23 cellular contexts compared by ENCODE assay signal in the genomic region with DNA sequence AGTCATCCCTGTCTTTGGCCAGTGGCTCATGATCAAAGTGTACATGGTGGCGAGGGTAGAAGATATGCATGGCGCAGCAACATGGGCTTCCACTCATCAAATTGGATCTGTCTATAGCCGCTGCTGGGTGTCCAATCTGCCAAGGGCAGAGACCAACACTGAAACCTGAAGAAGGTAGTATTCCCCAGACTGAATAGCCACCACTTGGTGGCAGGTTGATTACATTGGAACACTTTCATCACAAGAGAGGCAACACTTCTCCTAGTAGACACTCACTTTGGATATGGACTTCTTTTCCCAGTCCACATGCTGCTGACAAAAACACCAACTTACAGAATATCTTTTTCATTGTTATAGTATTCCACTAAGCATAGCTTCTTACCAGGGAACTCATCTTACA. TPM values are rescaled to one million over a fixed set of nuclear protein-coding genes. Genes with fewer than 3 reads are reported as not detected.
A peak's percentile ranks its signal among the peaks of the same experiment; 100 is the strongest.
DNase-seq lines count a peak whose midpoint lies in the region; ATAC-seq, FAIRE-seq and TF ChIP-seq lines count a peak whose summit lies in the region.
"Had no signal": no experiment of that assay in that cellular context is flagged by ENCODE, and none has a peak within 500 bp of the region (broad histone marks: within the 10 kb centered on the region; RNA-seq: fewer than 3 reads in every experiment).

No MANE protein-coding gene starts in this region.

- H3K4me1 Mint-ChIP-seq in activated CD4-positive, alpha-beta T cell treated with anti-CD3 and anti-CD28 coated beads, Interleukin-2, amount 10 ng/mL, durations not matched to agents 24 days and 14 days: peaks cover 2% of the 10 kb centered on the region
- H3K4me1 Mint-ChIP-seq: CD4-positive, alpha-beta memory T cell had no signal

- TF ChIP-seq RAD21 in HepG2 (CRISPR knock-in tag; IDR thresholded peaks at IDR 0.05) (no peak), K562 (CRISPR knock-in tag; conservative IDR thresholded peaks at IDR 0.05 in 1 of 2, IDR thresholded peaks at IDR 0.05 in 1 of 2) (peak; percentile 16 to 46; a peak in 3 of 4 replicates)

- no peak overlapping the region for H2AFZ ChIP-seq in HepG2 (ENCODE audit: low read length)
- no peak overlapping the region for H2AFZ ChIP-seq in OCI-LY3 (ENCODE audit: low read depth, low read length)
- no peak overlapping the region for H2AFZ ChIP-seq in K562 (ENCODE audit: low read depth, low read length)
- H2AFZ ChIP-seq: GM23248 had no signal

- H3K4me3 ChIP-seq in HepG2 (replicated peaks in 1 of 3; ENCODE audit: insufficient read depth in 1 of 3, low read depth in 2 of 3, low read length in 3 of 3) (no peak overlapping the region), right lobe of liver (no peak overlapping the region), OCI-LY3 (ENCODE audit: low read length) (no peak overlapping the region), K562 (no peak overlapping the region)
- H3K4me3 ChIP-seq: A549, BLaER1, GM23248, MG63 had no signal

- peaks cover 33% of the 10 kb centered on the region for H3K27me3 Mint-ChIP-seq in activated CD4-positive, alpha-beta T cell treated with anti-CD3 and anti-CD28 coated beads, Interleukin-2, amount 10 ng/mL, durations not matched to agents 24 days and 14 days

- H3K79me2 ChIP-seq in HepG2 (ENCODE audit: insufficient read depth, low read length) (no peaks in the 10 kb centered on the region), OCI-LY3 (ENCODE audit: low read length) (no peaks in the 10 kb centered on the region), K562 (ENCODE audit: control insufficient read depth, insufficient read depth, low read length) (no peaks in the 10 kb centered on the region)

- ATAC-seq in HepG2: peak; percentile 63
- no peak for ATAC-seq in right lobe of liver
- peak; percentile 62; the same call in 2 of the 3 replicates for ATAC-seq in K562
- no peak for ATAC-seq in omental fat pad (ENCODE audit: low FRiP score)

- TF ChIP-seq EP300 in HepG2 (IDR thresholded peaks at IDR 0.05; ENCODE audit: low read depth in 2 of 2, low read length in 2 of 2) (no peak), HepG2 (CRISPR knock-in tag; IDR thresholded peaks at IDR 0.05; ENCODE audit: borderline replicate concordance) (no peak), K562 (IDR thresholded peaks at IDR 0.05; ENCODE audit: low read length) (no peak)

- TF ChIP-seq POLR2A in HepG2 (IDR thresholded peaks at IDR 0.05; ENCODE audit: insufficient read depth in 1 of 2, low read depth in 2 of 2, low read length in 2 of 2) (no peak), right lobe of liver (IDR thresholded peaks at IDR 0.05) (no peak), K562 (conservative IDR thresholded peaks at IDR 0.05) (no peak)

- CTCF ChIA-PET in HepG2 (lab: Yijun Ruan, JAX; ENCODE audit: low intra/inter-chr PET ratio, low total read pairs) (no interaction called here), K562 (lab: Yijun Ruan, JAX; ENCODE audit: low intra/inter-chr PET ratio) (no interaction called here)

- POLR2A ChIA-PET in HepG2 (lab: Yijun Ruan, JAX): no interaction called here
- POLR2A ChIA-PET in K562 (lab: Yijun Ruan, JAX): no interaction called here

- WGBS in HepG2 (ENCODE audit: low lambda C conversion rate): 15% methylated on average over 3 of the region's 3 CpGs
- 100% methylated on average over 1 of the region's 3 CpGs for WGBS in right lobe of liver (ENCODE audit: insufficient coverage, low coverage, low lambda C conversion rate, missing lambda C conversion rate)
- 4% methylated on average over 3 of the region's 3 CpGs for WGBS in K562 (ENCODE audit: insufficient coverage, low coverage, missing lambda C conversion rate)

- no peak overlapping the region for H3K27ac Mint-ChIP-seq in activated CD4-positive, alpha-beta T cell treated with anti-CD3 and anti-CD28 coated beads, Interleukin-2, amount 10 ng/mL, durations not matched to agents 24 days and 14 days
- H3K27ac Mint-ChIP-seq: CD4-positive, alpha-beta memory T cell had no signal

- H3K4me1 ChIP-seq in HepG2 (ENCODE audit: insufficient read depth, low read length) (no peaks in the 10 kb centered on the region), right lobe of liver (no peaks in the 10 kb centered on the region), OCI-LY3 (ENCODE audit: low read length) (no peaks in the 10 kb centered on the region), K562 (replicated peaks in 1 of 2; ENCODE audit: control insufficient read depth in 2 of 2, insufficient read depth in 2 of 2, low read length in 2 of 2) (no peaks in the 10 kb centered on the region)
- H3K4me1 ChIP-seq: A549, BLaER1 had no signal

- H3K9me3 Mint-ChIP-seq in activated CD4-positive, alpha-beta T cell treated with anti-CD3 and anti-CD28 coated beads, Interleukin-2, amount 10 ng/mL, durations not matched to agents 24 days and 14 days: peaks cover 4% of the 10 kb centered on the region

- DNase-seq in HepG2 (ENCODE audit: low spot score): no peak
- no peak for DNase-seq in right lobe of liver
- no peak for DNase-seq in K562 (ENCODE audit: extremely low read depth in 1 of 4, low spot score in 3 of 4)
- no peak for DNase-seq in omental fat pad (ENCODE audit: low spot score)
- no peak for DNase-seq in LoVo (ENCODE audit: low spot score)
- no peak for DNase-seq in activated CD4-positive, alpha-beta T cell treated with anti-CD3 and anti-CD28 coated beads, Interleukin-2, amount 10 ng/mL, durations not matched to agents 24 days and 14 days
- DNase-seq: Calu3; CD4-positive, alpha-beta memory T cell; GF-D8; GM23248; Karpas-422; MG63; NCI-H1048; NCI-H1436 treated with DMSO at 0.1 percent for 48 hours; NCI-H2029; NCI-H2171; NCI-H446 treated with DMSO at 0.1 percent for 48 hours; RPMI8226; SHP77 treated with DMSO at 0.1 percent for 48 hours had no signal

- H3K36me3 ChIP-seq in HepG2 (replicated peaks in 1 of 2; ENCODE audit: control insufficient read depth in 1 of 2, insufficient read depth in 2 of 2, low read length in 2 of 2) (no peaks in the 10 kb centered on the region), right lobe of liver (no peaks in the 10 kb centered on the region), OCI-LY3 (replicated peaks; ENCODE audit: low read depth, low read length) (no peaks in the 10 kb centered on the region), K562 (ENCODE audit: control insufficient read depth, insufficient read depth, low read length) (no peaks in the 10 kb centered on the region)
- H3K36me3 ChIP-seq: BLaER1, MG63 had no signal

- H3K4me2 ChIP-seq in HepG2 (ENCODE audit: low read depth, low read length) (no peak overlapping the region), OCI-LY3 (ENCODE audit: low read length) (no peak overlapping the region), K562 (ENCODE audit: insufficient read depth, low read length) (no peak overlapping the region)
- H3K4me2 ChIP-seq: A549, BLaER1 had no signal

- no TSS peak for BruUV-seq in HepG2 (replicated peaks; lab: Mats Ljungman, UMichigan)
- no TSS peak for BruUV-seq in K562 (replicated peaks; lab: Mats Ljungman, UMichigan)

- H3K9me1 ChIP-seq in K562 (ENCODE audit: control insufficient read depth, insufficient read depth, low read length): no peaks in the 10 kb centered on the region

- H3K27me3 ChIP-seq in HepG2 (ENCODE audit: control insufficient read depth in 1 of 2, insufficient read depth in 2 of 2, low read length in 2 of 2) (0 out of 5 replicates have a peak, but pooled peaks cover 0 to 4% of the 10 kb centered on the region in 2 experiments), right lobe of liver (no peaks in the 10 kb centered on the region), OCI-LY3 (ENCODE audit: low read depth, low read length) (peaks cover 32% of the 10 kb centered on the region), K562 (ENCODE audit: control insufficient read depth in 2 of 2, insufficient read depth in 2 of 2, low read length in 2 of 2) (peaks cover 29 to 31% of the 10 kb centered on the region in 2 experiments)
- H3K27me3 ChIP-seq: BLaER1, MG63 had no signal

- no peaks in the 10 kb centered on the region for H4K20me1 ChIP-seq in HepG2 (ENCODE audit: insufficient read depth, low read length)
- no peaks in the 10 kb centered on the region for H4K20me1 ChIP-seq in OCI-LY3 (ENCODE audit: insufficient read depth, low read length)
- H4K20me1 ChIP-seq in K562 (replicated peaks; ENCODE audit: control insufficient read depth, insufficient read depth, low read length): no peaks in the 10 kb centered on the region
- H4K20me1 ChIP-seq: BLaER1 had no signal

- in situ Hi-C loops in HepG2 (cut with HindIII; ENCODE audit: extremely low pct_ligation_motif_present, low pct_unique_long_range_greater_than_20kb): no loop called here
- in situ Hi-C loops in K562 (cut with MboI): no loop called here

- H3K9me3 ChIP-seq in HepG2 (ENCODE audit: low read length) (no peaks in the 10 kb centered on the region), right lobe of liver (no peaks in the 10 kb centered on the region), OCI-LY3 (ENCODE audit: insufficient read depth, low read length) (no peaks in the 10 kb centered on the region), K562 (replicated peaks; ENCODE audit: control insufficient read depth, insufficient read depth, low read depth, low read length) (no peaks in the 10 kb centered on the region)
- H3K9me3 ChIP-seq: A549 had no signal

- no peak overlapping the region for H3K27ac ChIP-seq in HepG2 (ENCODE audit: extremely low read length, insufficient read depth, low read length)
- no peak overlapping the region for H3K27ac ChIP-seq in right lobe of liver
- no peak overlapping the region for H3K27ac ChIP-seq in OCI-LY3 (ENCODE audit: low read length)
- H3K27ac ChIP-seq in K562 (ENCODE audit: extremely low read depth, low read depth, low read length): no peak overlapping the region
- H3K27ac ChIP-seq: A549, BLaER1, GM23248 had no signal

- no peak overlapping the region for H3K9ac ChIP-seq in HepG2 (ENCODE audit: insufficient read depth, low read depth, low read length)
- no peak overlapping the region for H3K9ac ChIP-seq in OCI-LY3 (ENCODE audit: low read length)
- H3K9ac ChIP-seq in K562 (ENCODE audit: insufficient read depth in 1 of 2, low read depth in 2 of 2, low read length in 2 of 2): no peak overlapping the region
- H3K9ac ChIP-seq: BLaER1, GM23248 had no signal

- intact Hi-C loops in HepG2 (cut with micrococcal nuclease; ENCODE audit: unreplicated experiment): no loop called here
- intact Hi-C loops in right lobe of liver (cut with DNase I): no loop called here
- intact Hi-C loops in K562 (cut with micrococcal nuclease): no loop called here
- intact Hi-C loops in activated CD4-positive, alpha-beta T cell treated with anti-CD3 and anti-CD28 coated beads, Interleukin-2, amount 10 ng/mL, durations not matched to agents 24 days and 14 days (cut with micrococcal nuclease): no loop called here

- no peak for FAIRE-seq in HepG2 (lab: Jason Lieb, UNC)
- FAIRE-seq in K562 (lab: Jason Lieb, UNC): peak; percentile 29
- FAIRE-seq: A549, GM19239 had no signal

- peak; percentile 39 for TF ChIP-seq CTCF in HepG2 (CRISPR knock-in tag; IDR thresholded peaks at IDR 0.05)
- no peak for TF ChIP-seq CTCF in right lobe of liver (IDR thresholded peaks at IDR 0.05)
- TF ChIP-seq CTCF in OCI-LY3 (IDR thresholded peaks at IDR 0.05; ENCODE audit: low read depth, low read length): peak; percentile 28
- peak in 2 of 3 experiments; percentile 19 to 39; a peak in 2 of 6 replicates for TF ChIP-seq CTCF in K562 (IDR thresholded peaks at IDR 0.05 in 2 of 3, conservative IDR thresholded peaks at IDR 0.05 in 1 of 3; ENCODE audit: insufficient read depth in 2 of 3, low read depth in 1 of 3, low read length in 3 of 3)
- no peak for TF ChIP-seq CTCF in omental fat pad (IDR thresholded peaks at IDR 0.05)

- no peaks in the 10 kb centered on the region for H3K36me3 Mint-ChIP-seq in activated CD4-positive, alpha-beta T cell treated with anti-CD3 and anti-CD28 coated beads, Interleukin-2, amount 10 ng/mL, durations not matched to agents 24 days and 14 days (ENCODE audit: low read depth)
- H3K36me3 Mint-ChIP-seq: CD4-positive, alpha-beta memory T cell had no signal

- H3K4me3 Mint-ChIP-seq in activated CD4-positive, alpha-beta T cell treated with anti-CD3 and anti-CD28 coated beads, Interleukin-2, amount 10 ng/mL, durations not matched to agents 24 days and 14 days: no peak overlapping the region
- H3K4me3 Mint-ChIP-seq: CD4-positive, alpha-beta memory T cell had no signal

RNA-seq across cellular contexts. Expression of gene PPM1J, which starts 22.4 kb away (rescaled TPM):
- 0.07 TPM in 1 of 2 replicates, not detected in the other for total RNA-seq in HepG2 (2016; rRNA removed; fragmentation: Illumina TruSeq; extraction: Trizol)
- total RNA-seq in HepG2 (2016; cell fraction: cytosol; rRNA removed; fragmentation: Illumina TruSeq; extraction: Trizol; ENCODE audit: low read depth): not detected in 2 replicates
- total RNA-seq in HepG2 (2016; cell fraction: insoluble cytoplasmic fraction; rRNA removed; fragmentation: Illumina TruSeq; extraction: Trizol): 0.09 and 0.11 TPM in 2 replicates
- total RNA-seq in HepG2 (2016; cell fraction: membrane; rRNA removed; fragmentation: Illumina TruSeq; extraction: Trizol): 0.12 TPM in 1 of 2 replicates, not detected in the other
- total RNA-seq in HepG2 (2016; cell fraction: nucleus; rRNA removed; fragmentation: Illumina TruSeq; extraction: Trizol): not detected in 2 replicates
- polyA plus RNA-seq in HepG2 (2011; rRNA removed): 0.22 and 0.50 TPM in 2 replicates
- 0.36 and 0.40 TPM in 2 replicates for polyA plus RNA-seq in HepG2 (2011; cell fraction: cytosol; rRNA removed)
- polyA plus RNA-seq in HepG2 (2011; cell fraction: nucleus; rRNA removed): 1.2 TPM in 2 replicates
- polyA plus RNA-seq in HepG2 (2012): 0.32 and 0.37 TPM in 2 replicates
- polyA plus RNA-seq in HepG2 (2016; cell fraction: cytosol; fragmentation: Illumina TruSeq; extraction: Trizol; ENCODE audit: low read depth): not detected in 2 replicates
- polyA plus RNA-seq in HepG2 (2016; cell fraction: insoluble cytoplasmic fraction; fragmentation: Illumina TruSeq; extraction: Trizol; ENCODE audit: low read depth): not detected in 2 replicates
- polyA plus RNA-seq in HepG2 (2016; cell fraction: membrane; fragmentation: Illumina TruSeq; extraction: Trizol; ENCODE audit: low read depth): 0.09 TPM in 1 of 2 replicates, not detected in the other
- polyA plus RNA-seq in HepG2 (2016; cell fraction: nucleus; fragmentation: Illumina TruSeq; extraction: Trizol; ENCODE audit: insufficient read depth, low read depth): not detected in 2 replicates
- polyA minus RNA-seq in HepG2 (2011; rRNA and poly(A)+ RNA removed; ENCODE audit: low replicate concordance): 0.30 and 0.49 TPM in 2 replicates
- polyA minus RNA-seq in HepG2 (2011; cell fraction: cytosol; rRNA and poly(A)+ RNA removed): not detected in 2 replicates
- not detected in 2 replicates for polyA minus RNA-seq in HepG2 (2011; cell fraction: nucleus; rRNA and poly(A)+ RNA removed)
- total RNA-seq in right lobe of liver: 1 to 10 TPM in 1 of 6 experiments, under 1 TPM in 5; 0.15 to 1.2 (median 0.40) TPM
- total RNA-seq in K562 (2011; cell fraction: chromatin; rRNA removed; ENCODE audit: low replicate concordance): 6.3 and 17.9 TPM in 2 replicates
- 12.8 and 15.3 TPM in 2 replicates for total RNA-seq in K562 (2011; cell fraction: nucleolus; rRNA removed)
- total RNA-seq in K562 (2011; cell fraction: nucleoplasm; rRNA removed): 9.6 and 9.9 TPM in 2 replicates
- 6.0 and 6.5 TPM in 2 replicates for total RNA-seq in K562 (2014; rRNA removed)
- total RNA-seq in K562 (2014; rRNA removed; fragmentation: Illumina TruSeq; extraction: Trizol): 1.2 and 1.3 TPM in 2 replicates
- 0.98 and 1.1 TPM in 2 replicates for total RNA-seq in K562 (2015; rRNA removed; fragmentation: Illumina TruSeq; extraction: Trizol)
- 5.1 and 7.1 TPM in 2 replicates for total RNA-seq in K562 (2021)
- polyA plus RNA-seq in K562 (2011; rRNA removed): 10.5 and 18.4 TPM in 2 replicates
- 20.6 and 20.7 TPM in 2 replicates for polyA plus RNA-seq in K562 (2011; cell fraction: cytosol; rRNA removed)
- 80.5 and 82.8 TPM in 2 replicates for polyA plus RNA-seq in K562 (2011; cell fraction: nucleus; rRNA removed)
- polyA plus RNA-seq in K562 (2012): 3.0 and 3.4 TPM in 2 replicates
- 4.2 and 5.0 TPM in 2 replicates for polyA plus RNA-seq in K562 (2014; fragmentation: Illumina TruSeq; extraction: Trizol)
- polyA plus RNA-seq in K562 (2014; fragmentation: Nextera tagmentation; extraction: Ambion mirVana): under 1 TPM; 0.25 to 0.31 TPM
- polyA plus RNA-seq in K562 (2014; rRNA removed): 8.2 and 8.5 TPM in 2 replicates
- 2.1 and 3.8 TPM in 2 replicates for polyA minus RNA-seq in K562 (2011; rRNA and poly(A)+ RNA removed)
- 3.0 and 6.5 TPM in 2 replicates for polyA minus RNA-seq in K562 (2011; cell fraction: cytosol; rRNA and poly(A)+ RNA removed)
- 7.4 and 9.1 TPM in 2 replicates for polyA minus RNA-seq in K562 (2011; cell fraction: nucleus; rRNA and poly(A)+ RNA removed)
- total RNA-seq in omental fat pad: 1 to 10 TPM in 3 of 4 donors, under 1 TPM in 1; 0.63 to 1.7 (median 1.5) TPM
- total RNA-seq in activated CD4-positive, alpha-beta T cell treated with anti-CD3 and anti-CD28 coated beads, Interleukin-2, amount 10 ng/mL, durations not matched to agents 24 days and 14 days: 1.2 and 1.4 TPM in 2 replicates

RNA-seq across cellular contexts. Expression of gene RHOC, which starts 30.6 kb away (rescaled TPM):
- total RNA-seq in HepG2 (2016; rRNA removed; fragmentation: Illumina TruSeq; extraction: Trizol) (64.3 and 67.4 TPM in 2 replicates), right lobe of liver (100 to 1,000 TPM in 3 of 6 experiments, 10 to 100 TPM in 3; 47.9 to 207 (median 107) TPM), K562 (2014; rRNA removed) (275 and 287 TPM in 2 replicates), K562 (2014; rRNA removed; fragmentation: Illumina TruSeq; extraction: Trizol) (131 and 169 TPM in 2 replicates), K562 (2015; rRNA removed; fragmentation: Illumina TruSeq; extraction: Trizol) (200 and 204 TPM in 2 replicates), K562 (2021) (186 and 203 TPM in 2 replicates), omental fat pad (100 to 1,000 TPM; 219 to 307 (median 299) TPM)
- total RNA-seq in HepG2 (2016; cell fraction: cytosol; rRNA removed; fragmentation: Illumina TruSeq; extraction: Trizol; ENCODE audit: low read depth): 40.7 and 41.9 TPM in 2 replicates
- 68.8 and 78.0 TPM in 2 replicates for total RNA-seq in HepG2 (2016; cell fraction: insoluble cytoplasmic fraction; rRNA removed; fragmentation: Illumina TruSeq; extraction: Trizol)
- 52.1 and 54.9 TPM in 2 replicates for total RNA-seq in HepG2 (2016; cell fraction: membrane; rRNA removed; fragmentation: Illumina TruSeq; extraction: Trizol)
- total RNA-seq in HepG2 (2016; cell fraction: nucleus; rRNA removed; fragmentation: Illumina TruSeq; extraction: Trizol): 31.5 and 32.7 TPM in 2 replicates
- polyA plus RNA-seq in HepG2 (2011; rRNA removed) (182 and 203 TPM in 2 replicates), K562 (2011; rRNA removed) (364 and 370 TPM in 2 replicates), K562 (2014; fragmentation: Illumina TruSeq; extraction: Trizol) (336 and 344 TPM in 2 replicates), K562 (2014; fragmentation: Nextera tagmentation; extraction: Ambion mirVana) (10 to 100 TPM; 35.2 to 82.7 TPM), K562 (2014; rRNA removed) (248 and 267 TPM in 2 replicates)
- polyA plus RNA-seq in HepG2 (2011; cell fraction: cytosol; rRNA removed): 242 and 267 TPM in 2 replicates
- 113 and 161 TPM in 2 replicates for polyA plus RNA-seq in HepG2 (2011; cell fraction: nucleus; rRNA removed)
- 110 and 146 TPM in 2 replicates for polyA plus RNA-seq in HepG2 (2012)
- polyA plus RNA-seq in HepG2 (2016; cell fraction: cytosol; fragmentation: Illumina TruSeq; extraction: Trizol; ENCODE audit: low read depth): 46.2 and 50.8 TPM in 2 replicates
- 85.4 and 98.1 TPM in 2 replicates for polyA plus RNA-seq in HepG2 (2016; cell fraction: insoluble cytoplasmic fraction; fragmentation: Illumina TruSeq; extraction: Trizol; ENCODE audit: low read depth)
- polyA plus RNA-seq in HepG2 (2016; cell fraction: membrane; fragmentation: Illumina TruSeq; extraction: Trizol; ENCODE audit: low read depth): 52.0 and 55.8 TPM in 2 replicates
- polyA plus RNA-seq in HepG2 (2016; cell fraction: nucleus; fragmentation: Illumina TruSeq; extraction: Trizol; ENCODE audit: insufficient read depth, low read depth): 65.0 and 66.7 TPM in 2 replicates
- 93.1 and 215 TPM in 2 replicates for polyA minus RNA-seq in HepG2 (2011; rRNA and poly(A)+ RNA removed; ENCODE audit: low replicate concordance)
- 55.3 and 74.0 TPM in 2 replicates for polyA minus RNA-seq in HepG2 (2011; cell fraction: cytosol; rRNA and poly(A)+ RNA removed)
- 47.8 and 64.6 TPM in 2 replicates for polyA minus RNA-seq in HepG2 (2011; cell fraction: nucleus; rRNA and poly(A)+ RNA removed)
- total RNA-seq in K562 (2011; cell fraction: chromatin; rRNA removed; ENCODE audit: low replicate concordance): 107 and 260 TPM in 2 replicates
- 237 and 244 TPM in 2 replicates for total RNA-seq in K562 (2011; cell fraction: nucleolus; rRNA removed)
- total RNA-seq in K562 (2011; cell fraction: nucleoplasm; rRNA removed): 195 and 210 TPM in 2 replicates
- polyA plus RNA-seq in K562 (2011; cell fraction: cytosol; rRNA removed): 478 and 580 TPM in 2 replicates
- polyA plus RNA-seq in K562 (2011; cell fraction: nucleus; rRNA removed): 338 and 429 TPM in 2 replicates
- 332 and 339 TPM in 2 replicates for polyA plus RNA-seq in K562 (2012)
- polyA minus RNA-seq in K562 (2011; rRNA and poly(A)+ RNA removed): 273 and 333 TPM in 2 replicates
- 125 and 156 TPM in 2 replicates for polyA minus RNA-seq in K562 (2011; cell fraction: cytosol; rRNA and poly(A)+ RNA removed)
- polyA minus RNA-seq in K562 (2011; cell fraction: nucleus; rRNA and poly(A)+ RNA removed): 103 and 138 TPM in 2 replicates
- 48.5 and 53.4 TPM in 2 replicates for total RNA-seq in activated CD4-positive, alpha-beta T cell treated with anti-CD3 and anti-CD28 coated beads, Interleukin-2, amount 10 ng/mL, durations not matched to agents 24 days and 14 days

Comparison
In these comparisons a context has a peak if more than half of its experiments do, and no peak if none do; other contexts are left out.
1. ATAC-seq: peak in HepG2 (single experiment) and K562 (single experiment); none in right lobe of liver (0 of 4) and omental fat pad (single experiment).
2. CTCF ChIP-seq: peak in HepG2 (single experiment), OCI-LY3 (single experiment) and K562 (2 of 3); none in right lobe of liver (0 of 4) and omental fat pad (0 of 3).
3. Of the 241 proteins assayed by ChIP-seq in both HepG2 and K562: peak only in HepG2: STAG1; only in K562: RAD21; in both: CTCF; in neither: 238.